16 cellular contexts compared by ENCODE assay signal in genomic region chr3:38548154-38548931, GRCh38. TPM values are rescaled to one million over a fixed set of nuclear protein-coding genes. Genes with fewer than 3 reads are reported as not detected.
DNase-seq lines count a peak whose midpoint lies in the region; ATAC-seq, FAIRE-seq and TF ChIP-seq lines count a peak whose summit lies in the region.
"Had no signal": no experiment of that assay in that cellular context is flagged by ENCODE, and none has a peak within 500 bp of the region (broad histone marks: within the 10 kb centered on the region; RNA-seq: fewer than 3 reads in every experiment).

No MANE protein-coding gene starts in this region.

- no peak for TF ChIP-seq CTCF in right atrium auricular region (IDR thresholded peaks at IDR 0.05)

- no peak for FAIRE-seq in GM12891 (lab: Jason Lieb, UNC)

- H3K9me3 ChIP-seq in right atrium auricular region: no peaks in the 10 kb centered on the region
- H3K9me3 ChIP-seq: sigmoid colon had no signal

- ATAC-seq in HG03457 (IDR thresholded peaks at IDR 0.05; ENCODE audit: unreplicated experiment): no peak

- H3K36me3 ChIP-seq in H7 (replicated peaks; ENCODE audit: control insufficient read depth, insufficient read depth, low read length) (no peaks in the 10 kb centered on the region), right atrium auricular region (peaks cover 16% of the 10 kb centered on the region)
- H3K36me3 ChIP-seq: sigmoid colon had no signal

- no peaks in the 10 kb centered on the region for H3K27me3 ChIP-seq in H7 (ENCODE audit: control insufficient read depth, insufficient read depth, low read length)
- H3K27me3 ChIP-seq in right atrium auricular region: no peaks in the 10 kb centered on the region
- H3K27me3 ChIP-seq: sigmoid colon had no signal

- no peak for TF ChIP-seq POLR2A in GM12891 (IDR thresholded peaks at IDR 0.05; ENCODE audit: low read depth, low read length)

- H3K4me3 ChIP-seq in H7 (ENCODE audit: insufficient read depth, low read depth, low read length) (no peak overlapping the region), right atrium auricular region (no peak overlapping the region), skeletal muscle cell (ENCODE audit: low read depth, low read length) (no peak overlapping the region)
- H3K4me3 ChIP-seq: sigmoid colon had no signal

- DNase-seq in H7 (peak; percentile 70), RPMI7951 (ENCODE audit: low read depth) (peak; percentile 56), right atrium auricular region (ENCODE audit: low spot score) (peak; percentile 51), skeletal muscle cell (ENCODE audit: low read depth) (peak; percentile 17), GM12891 (ENCODE audit: insufficient read length, low spot score) (no peak), cerebellar cortex (ENCODE audit: low spot score) (no peak), NCI-H345 (lab: John Stamatoyannopoulos, UW) (no peak)
- DNase-seq: activated CD4-positive, alpha-beta T cell treated with anti-CD3 and anti-CD28 coated beads for 4 hours; aorta; CD4-positive, alpha-beta T cell; effector memory CD4-positive, alpha-beta T cell; foreskin melanocyte; Karpas-422; kidney glomerular epithelial cell; sigmoid colon had no signal

- peak overlapping the region; percentile 73 to 78 for H3K27ac ChIP-seq in right atrium auricular region
- H3K27ac ChIP-seq: sigmoid colon had no signal

- H3K4me1 ChIP-seq in right atrium auricular region: peaks cover 0 to 27% of the 10 kb centered on the region in 2 donors
- H3K4me1 ChIP-seq: sigmoid colon had no signal

TF ChIP-seq in GM12891, 5 proteins besides CTCF, POLR2A, EP300 and RAD21:
- TF ChIP-seq SPI1 (IDR thresholded peaks at IDR 0.05; ENCODE audit: low read depth, low read length) (no peak), PAX5 (IDR thresholded peaks at IDR 0.05; ENCODE audit: insufficient read depth, low read length, severe bottlenecking) (no peak), TAF1 (IDR thresholded peaks at IDR 0.05; ENCODE audit: low read depth, low read length) (no peak), POLR2AphosphoS5 (IDR thresholded peaks at IDR 0.05; ENCODE audit: low read depth, low read length) (no peak), POU2F2 (IDR thresholded peaks at IDR 0.05; ENCODE audit: low read depth, low read length) (no peak)

RNA-seq across cellular contexts. Expression of gene EXOG, which starts 52.2 kb away (rescaled TPM):
- 3.5 and 5.6 TPM in 2 replicates for total RNA-seq in H7 (2014; rRNA removed; shearing (Covaris generic))
- 6.8 and 8.1 TPM in 2 replicates for total RNA-seq in RPMI7951 (2014; rRNA removed; shearing (Covaris generic))
- 10 to 100 TPM; 23.4 to 36.6 TPM for total RNA-seq in right atrium auricular region
- 7.6 TPM for polyA plus RNA-seq in GM12891 (2012; ENCODE audit: low read depth, missing spikeins)

Comparison
In these comparisons a context has a peak if more than half of its experiments do, and no peak if none do; other contexts are left out.
1. DNase-seq: peak in H7 (single experiment), RPMI7951 (single experiment), right atrium auricular region (single experiment) and skeletal muscle cell (single experiment); none in GM12891 (single experiment), cerebellar cortex (single experiment) and NCI-H345 (single experiment).